Comparison of ENCODE assay signal across 8 cellular contexts in genomic region chr12:10153271-10154144, GRCh38. TPM values are rescaled to one million over a fixed set of nuclear protein-coding genes. Genes with fewer than 3 reads are reported as not detected.
DNase-seq lines count a peak whose midpoint lies in the region; ATAC-seq and TF ChIP-seq lines count a peak whose summit lies in the region.

No MANE protein-coding gene starts in this region.

- peak; percentile 79 for TF ChIP-seq CTCF in epithelial cell of proximal tubule (conservative IDR thresholded peaks at IDR 0.05; ENCODE audit: low read depth, low read length)

- ATAC-seq in HG03064 (IDR thresholded peaks at IDR 0.05; ENCODE audit: low read depth, unreplicated experiment): peak; percentile 48
- no peak for ATAC-seq in HG03045 (IDR thresholded peaks at IDR 0.05; ENCODE audit: unreplicated experiment)

- no peaks in the 10 kb centered on the region for H3K36me3 ChIP-seq in ES-I3 (ENCODE audit: insufficient read depth, low read length)

- no peaks in the 10 kb centered on the region for H3K9me3 ChIP-seq in ES-I3 (ENCODE audit: control insufficient read depth, insufficient read depth, low read length)

- no peaks in the 10 kb centered on the region for H3K4me1 ChIP-seq in ES-I3 (ENCODE audit: insufficient read depth, low read length)

- peak overlapping the region; percentile 72 for H3K4me3 ChIP-seq in epithelial cell of proximal tubule (ENCODE audit: low read depth, low read length)

- DNase-seq in NOMO-1 treated with dmso at 0.1 percent for 144 hours (lab: John Stamatoyannopoulos, UW; ENCODE audit: unreplicated experiment) (peak; percentile 70), epithelial cell of proximal tubule (ENCODE audit: low read depth) (no peak), middle frontal gyrus (ENCODE audit: extremely low spot score, low spot score) (peak; percentile 45)
- DNase-seq in activated CD8-positive, alpha-beta memory T cell treated with anti-CD3 and anti-CD28 coated beads, Interleukin-2, amount 50 U/mL, for 48 hours: peak; percentile 84
- peak; percentile 5 to 19 for DNase-seq in stimulated activated CD8-positive, alpha-beta memory T cell treated with anti-CD3 and anti-CD28 coated beads, Interleukin-15, amount 100 ng/mL, for 4 hours (ENCODE audit: low read depth in 2 of 2)

- H3K9ac ChIP-seq in ES-I3 (ENCODE audit: low read depth, low read length): peak overlapping the region; percentile 54

RNA-seq across cellular contexts. Expression of gene OLR1, which starts 18.4 kb away (rescaled TPM):
- total RNA-seq in epithelial cell of proximal tubule: not detected in 2 replicates

RNA-seq across cellular contexts. Expression of gene CLEC7A, which starts 23.5 kb away (rescaled TPM):
- total RNA-seq in epithelial cell of proximal tubule: not detected in 2 replicates

RNA-seq across cellular contexts. Expression of gene TMEM52B, which starts 25.3 kb away (rescaled TPM):
- 0.43 TPM in 1 of 2 replicates, not detected in the other for total RNA-seq in epithelial cell of proximal tubule

RNA-seq across cellular contexts. Expression of gene CLEC1A, which starts 54.7 kb away (rescaled TPM):
- total RNA-seq in epithelial cell of proximal tubule: not detected in 2 replicates

RNA-seq across cellular contexts. Expression of gene GABARAPL1, which starts 59.2 kb away (rescaled TPM):
- 20.7 and 42.3 TPM in 2 replicates for total RNA-seq in epithelial cell of proximal tubule
